26 cellular contexts compared by ENCODE assay signal in the genomic region with DNA sequence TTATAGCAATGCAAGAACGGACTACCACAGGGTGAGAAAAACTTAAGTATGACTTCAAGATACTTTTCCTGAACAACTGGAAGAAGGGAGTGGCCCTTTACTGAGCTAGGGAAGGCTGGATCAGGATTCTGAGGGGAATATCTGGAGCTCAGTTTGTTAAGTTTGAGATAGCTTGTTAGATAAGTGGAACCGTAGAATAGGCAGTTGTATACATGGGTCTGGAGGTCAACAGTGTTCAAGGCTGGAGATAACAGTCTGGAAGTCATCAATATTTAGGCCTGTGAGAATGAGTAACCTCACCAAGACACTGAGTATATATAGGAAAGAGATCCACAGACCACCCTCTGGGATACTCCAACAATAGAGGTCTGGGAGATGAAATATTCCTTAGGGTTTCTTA.
"Had no signal": no experiment of that assay in that cellular context is flagged by ENCODE, and none has a peak within 500 bp of the region (broad histone marks: within the 10 kb centered on the region; RNA-seq: fewer than 3 reads in every experiment).

No MANE protein-coding gene starts in this region.

- H3K36me3 ChIP-seq: colonic mucosa, esophagus muscularis mucosa, lower lobe of right lung, prostate gland, right atrium auricular region, spleen, tibial artery had no signal

- H3K4me3 Mint-ChIP-seq: dendritic cell treated with granulocyte-macrophage colony-stimulating factor and Interleukin-4, amounts not matched to agents 40 ng/mL and 50 ng/mL, for 4 days; nephron progenitor cell; stimulated activated memory B cell treated with anti-CD40 and anti-IgM and Interleukin-4, amounts not matched to agents 10 μg/mL and 1 μg/mL and 100 μg/mL, for 72 hours; type B pancreatic cell had no signal

- H3K9me3 ChIP-seq: colonic mucosa, esophagus muscularis mucosa, lower lobe of right lung, prostate gland, right atrium auricular region, spleen, testis, tibial artery had no signal

- H3K27ac Mint-ChIP-seq: dendritic cell treated with granulocyte-macrophage colony-stimulating factor and Interleukin-4, amounts not matched to agents 40 ng/mL and 50 ng/mL, for 4 days; nephron progenitor cell; stimulated activated memory B cell treated with anti-CD40 and anti-IgM and Interleukin-4, amounts not matched to agents 10 μg/mL and 1 μg/mL and 100 μg/mL, for 72 hours; type B pancreatic cell had no signal

- DNase-seq: colonic mucosa; effector CD8-positive, alpha-beta T cell; foreskin melanocyte; glutamatergic neuron; heart right ventricle; hippocampal formation; islet precursor cell; kidney glomerular epithelial cell; left colon; left ventricle myocardium superior; lower lobe of right lung; nephron progenitor cell; nucleus accumbens; spleen; stimulated activated CD4-positive, alpha-beta T cell treated with anti-CD3 and anti-CD28 coated beads, Interleukin-4, amount 100 ng/mL, for 4 hours; stimulated activated naive CD8-positive, alpha-beta T cell treated with anti-CD3 and anti-CD28 coated beads, Interleukin-15, Interleukin-2, amounts not matched to agents 100 U/mL and 50 U/mL, for 24 hours; substantia nigra; testis; tibial artery had no signal

- H3K4me3 ChIP-seq: colonic mucosa, esophagus muscularis mucosa, heart right ventricle, lower lobe of right lung, prostate gland, right atrium auricular region, skin epidermis, spleen, testis, tibial artery had no signal

- ATAC-seq: heart right ventricle; left colon; left ventricle myocardium superior; lower lobe of right lung; stimulated activated memory B cell treated with anti-CD40 and anti-IgM and Interleukin-4, amounts not matched to agents 10 μg/mL and 1 μg/mL and 100 μg/mL, for 72 hours; stimulated activated naive CD8-positive, alpha-beta T cell treated with anti-CD3 and anti-CD28 coated beads, Interleukin-15, Interleukin-2, amounts not matched to agents 100 U/mL and 50 U/mL, for 24 hours had no signal

- H3K27me3 Mint-ChIP-seq: stimulated activated memory B cell treated with anti-CD40 and anti-IgM and Interleukin-4, amounts not matched to agents 10 μg/mL and 1 μg/mL and 100 μg/mL, for 72 hours; type B pancreatic cell had no signal

- H3K27ac ChIP-seq: colonic mucosa, esophagus muscularis mucosa, lower lobe of right lung, prostate gland, right atrium auricular region, skin epidermis, spleen, testis, tibial artery had no signal

- H3K27me3 ChIP-seq: colonic mucosa, esophagus muscularis mucosa, heart right ventricle, right atrium auricular region, spleen, testis, tibial artery had no signal

- H3K4me1 ChIP-seq: colonic mucosa, prostate gland, testis had no signal
